10 cellular contexts compared by ENCODE assay signal in genomic region chr19:46841458-46842083, GRCh38. TPM values are rescaled to one million over a fixed set of nuclear protein-coding genes. Genes with fewer than 3 reads are reported as not detected.
DNase-seq lines count a peak whose midpoint lies in the region; ATAC-seq and TF ChIP-seq lines count a peak whose summit lies in the region.
"Had no signal": no experiment of that assay in that cellular context is flagged by ENCODE, and none has a peak within 500 bp of the region (broad histone marks: within the 10 kb centered on the region; RNA-seq: fewer than 3 reads in every experiment).

No MANE protein-coding gene starts in this region.

- DNase-seq in EL (peak; percentile 86), fibroblast of the aortic adventitia (ENCODE audit: low read depth) (peak; percentile 48), retinal pigment epithelial cell (ENCODE audit: low read depth) (peak; percentile 34), COLO668 (lab: John Stamatoyannopoulos, UW; ENCODE audit: unreplicated experiment) (no peak), DMS79 (lab: John Stamatoyannopoulos, UW) (no peak)
- no peak for DNase-seq in stimulated activated CD4-positive, alpha-beta T cell treated with anti-CD3 and anti-CD28 coated beads, Interleukin-12 subunit alpha, Interleukin-12 subunit beta, amount 100 ng/mL, for 4 hours
- DNase-seq: SHP77 had no signal

- no peak overlapping the region for H3K4me3 ChIP-seq in fibroblast of the aortic adventitia (ENCODE audit: low read depth, low read length)
- no peak overlapping the region for H3K4me3 ChIP-seq in retinal pigment epithelial cell (ENCODE audit: low read length)
- H3K4me3 ChIP-seq: skin epidermis had no signal

- no peak for TF ChIP-seq CTCF in fibroblast of the aortic adventitia (IDR thresholded peaks at IDR 0.05; ENCODE audit: insufficient read depth, low read length)
- no peak for TF ChIP-seq CTCF in retinal pigment epithelial cell (conservative IDR thresholded peaks at IDR 0.05; ENCODE audit: low read depth, low read length)

- ATAC-seq in SK-N-SH treated with all-trans-retinoic acid at 6 μM for 48 hours (peak; percentile 77), GM18502 (IDR thresholded peaks at IDR 0.05; ENCODE audit: poor library complexity, unreplicated experiment) (no peak)

TF ChIP-seq in SK-N-SH treated with all-trans-retinoic acid at 6 μM for 48 hours, 23 proteins besides CTCF, POLR2A, EP300 and RAD21:
- no peak for TF ChIP-seq TCF4 (CRISPR knock-in tag; IDR thresholded peaks at IDR 0.05; ENCODE audit: borderline replicate concordance)
- no peak for TF ChIP-seq ZNF70 (CRISPR knock-in tag; IDR thresholded peaks at IDR 0.05)
- TF ChIP-seq PATZ1 (CRISPR knock-in tag; IDR thresholded peaks at IDR 0.05; ENCODE audit: borderline replicate concordance) = no peak
- no peak for TF ChIP-seq ZFP3 (CRISPR knock-in tag; IDR thresholded peaks at IDR 0.05)
- no peak for TF ChIP-seq RARB (CRISPR knock-in tag; IDR thresholded peaks at IDR 0.05)
- TF ChIP-seq ZNF8 (CRISPR knock-in tag; IDR thresholded peaks at IDR 0.05) = no peak

RNA-seq across cellular contexts. Expression of gene AP2S1, which starts 9.1 kb away (rescaled TPM):
- total RNA-seq in fibroblast of the aortic adventitia (ENCODE audit: low replicate concordance) = 113 and 159 TPM in 2 replicates

RNA-seq across cellular contexts. Expression of gene ARHGAP35, which starts 19.2 kb away (rescaled TPM):
- total RNA-seq in fibroblast of the aortic adventitia (ENCODE audit: low replicate concordance) = 48.7 and 61.3 TPM in 2 replicates

RNA-seq across cellular contexts. Expression of gene SLC1A5, which starts 53.2 kb away (rescaled TPM):
- total RNA-seq in fibroblast of the aortic adventitia (ENCODE audit: low replicate concordance) = 84.1 and 158 TPM in 2 replicates

Comparison
In these comparisons a context has a peak if more than half of its experiments do, and no peak if none do; other contexts are left out.
1. DNase-seq: peak in EL (single experiment), fibroblast of the aortic adventitia (single experiment) and retinal pigment epithelial cell (single experiment); none in stimulated activated CD4-positive, alpha-beta T cell treated with anti-CD3 and anti-CD28 coated beads, Interleukin-12 subunit alpha, Interleukin-12 subunit beta, amount 100 ng/mL, for 4 hours (single experiment), COLO668 (single experiment) and DMS79 (single experiment).